ENCODE assay signal across 8 cellular contexts in genomic region chr21:21200103-21200938, GRCh38.
A peak's percentile ranks its signal among the peaks of the same experiment; 100 is the strongest.
DNase-seq lines count a peak whose midpoint lies in the region.

No MANE protein-coding gene starts in this region.

- peaks cover 28% of the 10 kb centered on the region for H3K4me1 Mint-ChIP-seq in T-helper 1 cell treated with Interleukin-12 subunit alpha and Interleukin-12 subunit beta and Interleukin-4 antibody, amounts not matched to agents 30 μg/mL and 1 μg/mL, for 36 hours (ENCODE audit: low read depth)

- peaks cover 10% of the 10 kb centered on the region for H3K9me3 Mint-ChIP-seq in T-helper 1 cell treated with Interleukin-12 subunit alpha and Interleukin-12 subunit beta and Interleukin-4 antibody, amounts not matched to agents 30 μg/mL and 1 μg/mL, for 36 hours

- no peaks in the 10 kb centered on the region for H3K27me3 Mint-ChIP-seq in T-helper 1 cell treated with Interleukin-12 subunit alpha and Interleukin-12 subunit beta and Interleukin-4 antibody, amounts not matched to agents 30 μg/mL and 1 μg/mL, for 36 hours (ENCODE audit: low read depth)

- H3K27me3 ChIP-seq in effector memory CD4-positive, alpha-beta T cell (replicated peaks; ENCODE audit: control insufficient read depth, insufficient read depth, low read length, poor library complexity, severe bottlenecking): no peaks in the 10 kb centered on the region

- H3K4me1 ChIP-seq in effector memory CD4-positive, alpha-beta T cell (ENCODE audit: control insufficient read depth, insufficient read depth, low read length, poor library complexity, severe bottlenecking): no peaks in the 10 kb centered on the region

- DNase-seq in GM04504 (ENCODE audit: low read depth): peak; percentile 91
- DNase-seq in fibroblast of the conjunctiva (ENCODE audit: low read depth): peak; percentile 96
- peak; percentile 97 for DNase-seq in skeletal muscle cell (ENCODE audit: low read depth)
- no peak for DNase-seq in HuH-7.5 (ENCODE audit: low spot score)
- no peak for DNase-seq in HT-29 (ENCODE audit: low spot score)
- no peak for DNase-seq in effector memory CD4-positive, alpha-beta T cell
- no peak for DNase-seq in SIG-M5 treated with dmso at 0.1 percent for 504 hours (lab: John Stamatoyannopoulos, UW; ENCODE audit: unreplicated experiment)

- H3K27ac Mint-ChIP-seq in T-helper 1 cell treated with Interleukin-12 subunit alpha and Interleukin-12 subunit beta and Interleukin-4 antibody, amounts not matched to agents 30 μg/mL and 1 μg/mL, for 36 hours: peak overlapping the region; percentile 71

- H3K4me3 ChIP-seq in skeletal muscle cell (ENCODE audit: low read depth, low read length): no peak overlapping the region
- H3K4me3 ChIP-seq in effector memory CD4-positive, alpha-beta T cell (ENCODE audit: insufficient read depth, low read depth, low read length, poor library complexity, severe bottlenecking): no peak overlapping the region

- H3K36me3 Mint-ChIP-seq in T-helper 1 cell treated with Interleukin-12 subunit alpha and Interleukin-12 subunit beta and Interleukin-4 antibody, amounts not matched to agents 30 μg/mL and 1 μg/mL, for 36 hours (ENCODE audit: low read depth): peaks cover 4% of the 10 kb centered on the region

- H3K36me3 ChIP-seq in effector memory CD4-positive, alpha-beta T cell (ENCODE audit: control insufficient read depth, insufficient read depth, low read length): no peaks in the 10 kb centered on the region

- peak overlapping the region; percentile 50 for H3K4me3 Mint-ChIP-seq in T-helper 1 cell treated with Interleukin-12 subunit alpha and Interleukin-12 subunit beta and Interleukin-4 antibody, amounts not matched to agents 30 μg/mL and 1 μg/mL, for 36 hours

- H3K27ac ChIP-seq in effector memory CD4-positive, alpha-beta T cell (ENCODE audit: insufficient read depth, low read length, poor library complexity, severe bottlenecking): no peak overlapping the region

- no peaks in the 10 kb centered on the region for H3K9me3 ChIP-seq in effector memory CD4-positive, alpha-beta T cell (ENCODE audit: control insufficient read depth, low read length)

Comparison
In these comparisons a context has a peak if more than half of its experiments do, and no peak if none do; other contexts are left out.
1. DNase-seq: peak in GM04504 (single experiment), fibroblast of the conjunctiva (single experiment) and skeletal muscle cell (single experiment); none in HuH-7.5 (single experiment), HT-29 (single experiment), effector memory CD4-positive, alpha-beta T cell (0 of 3) and SIG-M5 treated with dmso at 0.1 percent for 504 hours (single experiment).